Comparison of ENCODE assay signal across 11 cellular contexts in the genomic region with DNA sequence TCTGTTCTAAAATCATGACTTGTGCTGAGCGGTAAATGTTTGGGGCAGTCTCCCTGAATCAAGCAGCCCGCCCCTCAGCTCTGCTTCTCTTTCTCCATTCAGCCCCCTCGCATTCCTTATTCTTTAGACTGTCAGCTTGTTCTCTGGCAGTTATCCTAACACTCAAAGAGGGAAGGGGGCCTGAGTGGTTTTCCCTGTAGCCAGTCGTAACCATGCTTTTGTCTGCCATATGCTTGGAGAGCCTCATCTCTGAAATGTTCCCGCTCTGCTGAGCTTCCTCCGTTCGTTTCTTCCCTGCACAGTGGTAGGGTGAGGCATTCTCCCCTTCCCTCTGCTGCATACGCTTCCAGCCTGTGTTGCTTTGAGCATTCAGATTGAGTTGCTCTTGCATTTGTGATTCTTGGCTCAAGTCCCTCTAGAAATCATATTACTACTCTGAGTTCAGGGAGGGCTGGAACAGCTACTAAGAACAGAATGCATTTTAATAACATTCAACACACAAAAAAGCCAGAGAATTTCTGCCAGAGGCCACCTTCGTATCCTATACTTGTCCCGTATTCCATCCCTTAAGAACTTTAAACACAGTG.
DNase-seq lines count a peak whose midpoint lies in the region; ATAC-seq, FAIRE-seq and TF ChIP-seq lines count a peak whose summit lies in the region.
"Had no signal": no experiment of that assay in that cellular context is flagged by ENCODE, and none has a peak within 500 bp of the region (broad histone marks: within the 10 kb centered on the region; RNA-seq: fewer than 3 reads in every experiment).

No MANE protein-coding gene starts in this region.

- peak; percentile 76 for ATAC-seq in IMR-90 (ENCODE audit: low read depth)
- ATAC-seq in GM19467 (IDR thresholded peaks at IDR 0.05; ENCODE audit: unreplicated experiment): no peak
- ATAC-seq: naive thymus-derived CD8-positive, alpha-beta T cell; upper lobe of right lung had no signal

- TF ChIP-seq POLR2A in IMR-90 (IDR thresholded peaks at IDR 0.05; ENCODE audit: low read depth, low read length) (no peak; the same call in 1 of the 2 replicates), vagina (IDR thresholded peaks at IDR 0.05) (no peak)

- in situ Hi-C loops in IMR-90 (cut with MboI; ENCODE audit: low sequenced_read_pairs): no loop called here

- H3K36me3 ChIP-seq in IMR-90 (ENCODE audit: control insufficient read depth, insufficient read depth, low read length): no peaks in the 10 kb centered on the region
- H3K36me3 ChIP-seq in bronchial epithelial cell (ENCODE audit: control insufficient read depth, insufficient read depth, low read length): no peaks in the 10 kb centered on the region
- H3K36me3 ChIP-seq in vagina: no peaks in the 10 kb centered on the region
- H3K36me3 ChIP-seq: upper lobe of right lung had no signal

- peak overlapping the region; percentile 97 for H2BK20ac ChIP-seq in IMR-90 (ENCODE audit: low read depth, low read length)

- H3K9me1 ChIP-seq in IMR-90 (ENCODE audit: insufficient read depth, low read length): peaks cover 9% of the 10 kb centered on the region; the same call in 1 of the 2 replicates

- no CpG with 5 or more reads among the region's 10 CpGs for WGBS in IMR-90 (ENCODE audit: extremely low coverage in 2 of 2, insufficient read length in 1 of 2), 2 experiments

- H2AK5ac ChIP-seq in IMR-90 (ENCODE audit: low read depth, low read length): peak overlapping the region; percentile 79

- peak overlapping the region; percentile 95 for H3K4ac ChIP-seq in IMR-90 (ENCODE audit: low read depth, low read length)

- peaks cover 3% of the 10 kb centered on the region; the same call in 1 of the 2 replicates for H4K20me1 ChIP-seq in IMR-90 (ENCODE audit: insufficient read depth, low read length)

- peak overlapping the region; percentile 88 for H2BK5ac ChIP-seq in IMR-90 (ENCODE audit: low read depth, low read length, poor library complexity, severe bottlenecking)

- peak overlapping the region; percentile 52 for H3K9ac ChIP-seq in IMR-90 (ENCODE audit: low read depth, low read length)

- dilution Hi-C loops in IMR-90 (cut with HindIII; ENCODE audit: low sequenced_read_pairs, unreplicated experiment): no loop called here

- no peak for TF ChIP-seq CTCF in AG09309 (IDR thresholded peaks at IDR 0.05; ENCODE audit: control insufficient read depth, insufficient read depth, low read depth, low read length, missing control alignments)
- TF ChIP-seq CTCF in IMR-90 (conservative IDR thresholded peaks at IDR 0.05; ENCODE audit: low read depth, low read length): no peak
- TF ChIP-seq CTCF in bronchial epithelial cell (IDR thresholded peaks at IDR 0.05; ENCODE audit: insufficient read depth, low read length, severe bottlenecking): no peak
- no peak for TF ChIP-seq CTCF in vagina (IDR thresholded peaks at IDR 0.05)

- peak overlapping the region; percentile 27; the same call in 1 of the 3 replicates for H2BK15ac ChIP-seq in IMR-90 (ENCODE audit: low read depth, low read length)

- H2AK9ac ChIP-seq in IMR-90 (replicated peaks; ENCODE audit: low read depth, low read length, poor library complexity): peak overlapping the region; percentile 59

- POLR2A ChIA-PET in IMR-90 (lab: Charles Lee; ENCODE audit: unreplicated experiment): interaction anchor here (0.5 to 0.9 kb wide), 2 partner anchors 31 to 108 kb away, joined by 3 read pairs; no protein-coding TSS in a partner anchor

- H3K27me3 ChIP-seq in IMR-90 (ENCODE audit: control insufficient read depth, insufficient read depth, low read length) (no peaks in the 10 kb centered on the region), bronchial epithelial cell (ENCODE audit: control insufficient read depth, insufficient read depth, low read length) (no peaks in the 10 kb centered on the region), vagina (no peaks in the 10 kb centered on the region)
- H3K27me3 ChIP-seq: upper lobe of right lung had no signal

- H2AFZ ChIP-seq in IMR-90 (replicated peaks; ENCODE audit: low read length, poor library complexity): peak overlapping the region; percentile 56

- intact Hi-C loops in IMR-90 (cut with micrococcal nuclease): loop anchor here (2.0 kb wide), 2 partner anchors 30 to 102 kb away; no protein-coding TSS in a partner anchor
- intact Hi-C loops in vagina (cut with DNase I): loop anchor here (10.0 kb wide), 1 partner anchor 50 kb away; no protein-coding TSS in a partner anchor

- H3K27ac ChIP-seq in IMR-90 (ENCODE audit: insufficient read depth, low read length) (peak overlapping the region; percentile 76), vagina (no peak overlapping the region)
- H3K27ac ChIP-seq: upper lobe of right lung had no signal

- H3K4me3 ChIP-seq in AG09309 (ENCODE audit: control insufficient read depth, low read depth, low read length) (peak overlapping the region; percentile 18), IMR-90 (ENCODE audit: insufficient read depth, low read depth, low read length) (peak overlapping the region; percentile 5; the same call in 1 of the 2 replicates), bronchial epithelial cell (ENCODE audit: low read depth, low read length) (no peak overlapping the region), vagina (no peak overlapping the region)
- H3K4me3 ChIP-seq: upper lobe of right lung had no signal

- FAIRE-seq in bronchial epithelial cell (lab: Jason Lieb, UNC): no peak

- H2BK120ac ChIP-seq in IMR-90 (ENCODE audit: low read depth, low read length): peak overlapping the region; percentile 96

- H3K23ac ChIP-seq in IMR-90 (ENCODE audit: low read depth, low read length): peak overlapping the region; percentile 98

- H3K56ac ChIP-seq in IMR-90 (ENCODE audit: extremely low read depth, insufficient read depth, low read length): peak overlapping the region; percentile 98

- H4K5ac ChIP-seq in IMR-90 (ENCODE audit: low read depth, low read length): peak overlapping the region; percentile 57

- H3K4me2 ChIP-seq in IMR-90 (ENCODE audit: low read depth, low read length): peak overlapping the region; percentile 88

- TF ChIP-seq RAD21 in IMR-90 (IDR thresholded peaks at IDR 0.05; ENCODE audit: low read length): no peak

- CTCF ChIA-PET in IMR-90 (lab: Yijun Ruan, JAX): interaction anchor here (2.0 kb wide), 1 partner anchor 356 kb away, joined by 11 read pairs; no protein-coding TSS in a partner anchor

- H3K18ac ChIP-seq in IMR-90 (ENCODE audit: low read depth, low read length): peak overlapping the region; percentile 98

- H4K91ac ChIP-seq in IMR-90 (ENCODE audit: insufficient read depth, low read depth, low read length): peak overlapping the region; percentile 98

- peak; percentile 59 for DNase-seq in AG09309 (ENCODE audit: low read depth)
- DNase-seq in IMR-90: peak; percentile 97
- DNase-seq in bronchial epithelial cell (ENCODE audit: low read depth): peak; percentile 45
- peak; percentile 51 for DNase-seq in left kidney (ENCODE audit: low read depth, low spot score)
- DNase-seq in middle frontal gyrus (ENCODE audit: extremely low spot score, low spot score): no peak
- DNase-seq in RPMI8226: no peak
- DNase-seq in vagina (ENCODE audit: extremely low spot score in 2 of 2): no peak
- DNase-seq: GDM1; naive thymus-derived CD8-positive, alpha-beta T cell; upper lobe of right lung had no signal

- peaks cover 8 to 24% of the 10 kb centered on the region in 2 experiments; a peak in 3 of 4 replicates for H3K79me1 ChIP-seq in IMR-90 (ENCODE audit: low read depth in 1 of 2, low read length in 2 of 2)

- peak overlapping the region; percentile 96 for H3K14ac ChIP-seq in IMR-90 (replicated peaks; ENCODE audit: low read depth, low read length)

- no TSS peak for BruUV-seq in IMR-90 (replicated peaks; lab: Mats Ljungman, UMichigan)

- H4K8ac ChIP-seq in IMR-90 (ENCODE audit: low read depth in 2 of 2, low read length in 2 of 2): peak overlapping the region; percentile 43 to 95

- H3K9me3 ChIP-seq in IMR-90 (ENCODE audit: control insufficient read depth, insufficient read depth, low read length) (no peaks in the 10 kb centered on the region), vagina (no peaks in the 10 kb centered on the region)
- H3K9me3 ChIP-seq: upper lobe of right lung had no signal

- peaks cover 15% of the 10 kb centered on the region for H3K4me1 ChIP-seq in IMR-90 (ENCODE audit: control insufficient read depth, insufficient read depth, low read length)
- H3K4me1 ChIP-seq in vagina: peaks cover 20% of the 10 kb centered on the region

TF ChIP-seq in IMR-90, 13 proteins besides CTCF, POLR2A, EP300 and RAD21 (continues in another document):
- TF ChIP-seq, protein P1, sequence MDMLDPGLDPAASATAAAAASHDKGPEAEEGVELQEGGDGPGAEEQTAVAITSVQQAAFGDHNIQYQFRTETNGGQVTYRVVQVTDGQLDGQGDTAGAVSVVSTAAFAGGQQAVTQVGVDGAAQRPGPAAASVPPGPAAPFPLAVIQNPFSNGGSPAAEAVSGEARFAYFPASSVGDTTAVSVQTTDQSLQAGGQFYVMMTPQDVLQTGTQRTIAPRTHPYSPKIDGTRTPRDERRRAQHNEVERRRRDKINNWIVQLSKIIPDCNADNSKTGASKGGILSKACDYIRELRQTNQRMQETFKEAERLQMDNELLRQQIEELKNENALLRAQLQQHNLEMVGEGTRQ (IDR thresholded peaks at IDR 0.05; ENCODE audit: low read depth, low read length): no peak
- TF ChIP-seq MXI1 (IDR thresholded peaks at IDR 0.05; ENCODE audit: borderline replicate concordance, low read depth, low read length) (peak; percentile 90; the same call in 1 of the 2 replicates), CHD1 (IDR thresholded peaks at IDR 0.05; ENCODE audit: low read depth, low read length) (no peak), NFE2L2 (IDR thresholded peaks at IDR 0.05; ENCODE audit: low read depth, low read length) (no peak), CEBPB (IDR thresholded peaks at IDR 0.05; ENCODE audit: low read depth, low read length) (0 out of 2 replicates have a peak, but pooled peaks have one; percentile 15), MAZ (IDR thresholded peaks at IDR 0.05; ENCODE audit: borderline replicate concordance, low read depth, low read length) (no peak), BHLHE40 (IDR thresholded peaks at IDR 0.05; ENCODE audit: low read depth, low read length) (0 out of 2 replicates have a peak, but pooled peaks have one; percentile 6), MAFK (IDR thresholded peaks at IDR 0.05; ENCODE audit: low read depth, low read length) (no peak), SMC3 (IDR thresholded peaks at IDR 0.05; ENCODE audit: low read depth, low read length) (no peak), RCOR1 (IDR thresholded peaks at IDR 0.05; ENCODE audit: insufficient replicate concordance, low read length) (peak; percentile 85)
- TF ChIP-seq, protein P2, sequence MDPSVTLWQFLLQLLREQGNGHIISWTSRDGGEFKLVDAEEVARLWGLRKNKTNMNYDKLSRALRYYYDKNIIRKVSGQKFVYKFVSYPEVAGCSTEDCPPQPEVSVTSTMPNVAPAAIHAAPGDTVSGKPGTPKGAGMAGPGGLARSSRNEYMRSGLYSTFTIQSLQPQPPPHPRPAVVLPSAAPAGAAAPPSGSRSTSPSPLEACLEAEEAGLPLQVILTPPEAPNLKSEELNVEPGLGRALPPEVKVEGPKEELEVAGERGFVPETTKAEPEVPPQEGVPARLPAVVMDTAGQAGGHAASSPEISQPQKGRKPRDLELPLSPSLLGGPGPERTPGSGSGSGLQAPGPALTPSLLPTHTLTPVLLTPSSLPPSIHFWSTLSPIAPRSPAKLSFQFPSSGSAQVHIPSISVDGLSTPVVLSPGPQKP (IDR thresholded peaks at IDR 0.05; ENCODE audit: borderline replicate concordance, low read depth, low read length): no peak

Comparison
In these comparisons a context has a peak if more than half of its experiments do, and no peak if none do; other contexts are left out.
1. DNase-seq: peak in AG09309 (single experiment), IMR-90 (single experiment), bronchial epithelial cell (single experiment) and left kidney (single experiment); none in middle frontal gyrus (single experiment), RPMI8226 (single experiment) and vagina (0 of 2).
2. H3K4me3 ChIP-seq: peak in AG09309 (single experiment) and IMR-90 (single experiment); none in bronchial epithelial cell (single experiment) and vagina (0 of 2).